ENCODE assay signal across 1 cellular context in genomic region chr3:129441782-129442181, GRCh38.
TF ChIP-seq lines count a peak whose summit lies in the region.

No MANE protein-coding gene starts in this region.

TF ChIP-seq in K562, 482 proteins besides CTCF, POLR2A, EP300 and RAD21 (continued from another document):
- TF ChIP-seq ZNF592 (IDR thresholded peaks at IDR 0.05) (0 out of 2 replicates have a peak, but pooled peaks have one; percentile 42), FOXA1 (IDR thresholded peaks at IDR 0.05; ENCODE audit: borderline replicate concordance) (no peak), ZNF212 (CRISPR knock-in tag; IDR thresholded peaks at IDR 0.05) (no peak), HOXB6 (CRISPR knock-in tag; IDR thresholded peaks at IDR 0.05; ENCODE audit: borderline replicate concordance) (no peak), SPI1 (IDR thresholded peaks at IDR 0.05; ENCODE audit: borderline replicate concordance, low read depth, low read length) (peak; percentile 44; the same call in 1 of the 2 replicates), L3MBTL2 (IDR thresholded peaks at IDR 0.05) (0 out of 2 replicates have a peak, but pooled peaks have one; percentile 14), KDM1A (IDR thresholded peaks at IDR 0.05) (no peak)
